Comparison of ENCODE assay signal across 35 cellular contexts in genomic region chr9:86629530-86629929, GRCh38.
"Had no signal": no experiment of that assay in that cellular context is flagged by ENCODE, and none has a peak within 500 bp of the region (broad histone marks: within the 10 kb centered on the region; RNA-seq: fewer than 3 reads in every experiment).

No MANE protein-coding gene starts in this region.

- H3K9me3 ChIP-seq: MG63 had no signal

- DNase-seq: Kasumi-1, MG63, MM.1S, MV-4-11, NCI-H1048, NCI-H1092, NCI-H1092 treated with DMSO at 0.1 percent for 48 hours, NCI-H1105, NCI-H1105 treated with DMSO at 0.1 percent for 48 hours, NCI-H1417, NCI-H1417 treated with DMSO at 0.1 percent for 48 hours, NCI-H1436, NCI-H1436 treated with DMSO at 0.1 percent for 48 hours, NCI-H146, NCI-H1694, NCI-H1694 treated with DMSO at 0.1 percent for 48 hours, NCI-H187, NCI-H187 treated with DMSO at 0.1 percent for 48 hours, NCI-H1930, NCI-H2029, NCI-H2029 treated with DMSO at 0.1 percent for 48 hours, NCI-H2081, NCI-H2081 treated with DMSO at 0.1 percent for 48 hours, NCI-H2107, NCI-H2171, NCI-H2171 treated with DMSO at 0.1 percent for 48 hours, NCI-H2227 treated with DMSO at 0.1 percent for 48 hours, NCI-H226, NCI-H345, NCI-H446, NCI-H446 treated with DMSO at 0.1 percent for 48 hours, NCI-H510A, NCI-H510A treated with DMSO at 0.1 percent for 48 hours, NCI-H524, NCI-H524 treated with DMSO at 0.1 percent for 48 hours had no signal

- H3K4me3 ChIP-seq: MG63 had no signal

- H3K36me3 ChIP-seq: MG63 had no signal

- H3K27me3 ChIP-seq: MG63 had no signal
